ENCODE assay signal across 28 cellular contexts in the genomic region with DNA sequence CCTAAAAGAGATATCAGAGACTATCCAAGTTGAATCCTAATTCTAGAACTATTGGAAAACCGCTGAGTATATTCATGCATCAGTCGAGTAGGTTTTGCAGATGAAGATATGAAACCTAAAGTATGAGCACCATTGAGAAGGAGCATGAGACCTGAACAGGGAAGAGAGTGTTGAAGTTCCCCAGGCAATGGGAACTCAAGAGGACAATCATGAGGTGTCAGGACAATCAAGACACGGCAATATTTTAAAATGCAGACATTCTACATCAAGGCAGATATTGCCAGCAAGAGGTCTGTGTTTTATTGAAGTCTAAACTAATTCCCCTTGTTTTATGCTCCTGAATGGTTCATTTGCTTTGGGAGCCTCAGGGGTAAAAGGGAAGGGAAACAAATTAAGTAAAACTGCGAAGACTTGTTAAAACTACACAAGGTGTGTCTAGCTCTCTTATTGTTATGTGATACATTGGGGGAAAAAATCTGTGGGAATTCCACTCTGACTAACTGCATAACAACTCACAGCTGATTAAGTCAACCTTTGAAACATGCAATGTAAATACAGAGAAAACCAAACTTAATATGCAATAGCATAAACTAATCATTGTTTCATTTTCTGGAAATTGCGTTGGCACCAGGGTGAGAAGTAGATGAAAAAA.
DNase-seq lines count a peak whose midpoint lies in the region; ATAC-seq and TF ChIP-seq lines count a peak whose summit lies in the region.
"Had no signal": no experiment of that assay in that cellular context is flagged by ENCODE, and none has a peak within 500 bp of the region (broad histone marks: within the 10 kb centered on the region; RNA-seq: fewer than 3 reads in every experiment).

No MANE protein-coding gene starts in this region.

- H4K5ac ChIP-seq in H9 (ENCODE audit: insufficient read length, low read depth, low read length) = no peak overlapping the region

- H3K9me3 ChIP-seq in H9 (ENCODE audit: control insufficient read depth, low read depth, low read length) (no peaks in the 10 kb centered on the region), mammary epithelial cell (replicated peaks; ENCODE audit: insufficient read depth, low read length) (no peaks in the 10 kb centered on the region), hepatocyte (ENCODE audit: low read depth) (no peaks in the 10 kb centered on the region), mucosa of stomach (ENCODE audit: control insufficient read depth, low read length) (no peaks in the 10 kb centered on the region), prostate gland (no peaks in the 10 kb centered on the region)
- H3K9me3 ChIP-seq: right atrium auricular region, thyroid gland had no signal

- H3K27ac ChIP-seq in H9 (ENCODE audit: insufficient read length, low read depth, low read length) = no peak overlapping the region
- H3K27ac ChIP-seq in mammary epithelial cell (ENCODE audit: insufficient read depth, low read depth, low read length) = no peak overlapping the region
- H3K27ac ChIP-seq in hepatocyte = peak overlapping the region; percentile 69
- no peak overlapping the region for H3K27ac ChIP-seq in prostate gland
- H3K27ac ChIP-seq: neural progenitor cell, parathyroid adenoma, right atrium auricular region, thyroid gland had no signal

- H3T11ph ChIP-seq in H9 (ENCODE audit: low read length) = no peak overlapping the region

- peaks cover 38 to 41% of the 10 kb centered on the region in 2 experiments for H3K4me1 Mint-ChIP-seq in H9
- no peaks in the 10 kb centered on the region for H3K4me1 Mint-ChIP-seq in stimulated activated effector memory CD8-positive, alpha-beta T cell treated with anti-CD3 and anti-CD28 coated beads, Interleukin-12 subunit alpha, Interleukin-12 subunit beta, amount 100 ng/mL, for 72 hours
- H3K4me1 Mint-ChIP-seq: activated CD4-positive, alpha-beta memory T cell treated with anti-CD3 and anti-CD28 coated beads, Interleukin-2, amount 10 ng/mL, durations not matched to agents 7 days and 5 days; brain; CD4-positive, alpha-beta memory T cell had no signal

- no peak overlapping the region for H2BK5ac ChIP-seq in H9 (ENCODE audit: insufficient read length, low read length)

- no peak for TF ChIP-seq POLR2A in prostate gland (IDR thresholded peaks at IDR 0.05)

- intact Hi-C loops in mammary epithelial cell (cut with micrococcal nuclease) = no loop called here
- intact Hi-C loops in prostate gland (cut with DNase I) = no loop called here

- H3K4me2 ChIP-seq in H9 (ENCODE audit: insufficient read depth, insufficient read length, low read length) (no peak overlapping the region), mammary epithelial cell (ENCODE audit: insufficient read depth, low read depth, low read length) (no peak overlapping the region), hepatocyte (peak overlapping the region; percentile 61)
- H3K4me2 ChIP-seq: neural progenitor cell had no signal

- no peak overlapping the region for H2BK15ac ChIP-seq in H9 (ENCODE audit: low read depth, low read length)

- H3K14ac ChIP-seq in H9 (ENCODE audit: insufficient read depth, low read length) = no peak overlapping the region

- no peak overlapping the region for H2BK20ac ChIP-seq in H9 (ENCODE audit: low read depth, low read length, poor library complexity, severe bottlenecking)

- H3K4me3 Mint-ChIP-seq in H9 = no peak overlapping the region
- H3K4me3 Mint-ChIP-seq in stimulated activated effector memory CD8-positive, alpha-beta T cell treated with anti-CD3 and anti-CD28 coated beads, Interleukin-12 subunit alpha, Interleukin-12 subunit beta, amount 100 ng/mL, for 72 hours = no peak overlapping the region
- H3K4me3 Mint-ChIP-seq: activated CD4-positive, alpha-beta memory T cell treated with anti-CD3 and anti-CD28 coated beads, Interleukin-2, amount 10 ng/mL, durations not matched to agents 7 days and 5 days; activated naive CD4-positive, alpha-beta T cell treated with anti-CD3 and anti-CD28 coated beads for 36 hours; activated T-helper 1 cell treated with anti-CD3 and anti-CD28 coated beads, Interleukin-12 subunit alpha, Interleukin-12 subunit beta, Interleukin-2, Interleukin-4 antibody, amounts not matched to agents 30 ng/mL and 10 ng/mL and 1 ng/mL, durations not matched to agents 14 hours and 24 hours and 36 hours; brain; CD4-positive, alpha-beta memory T cell; neural progenitor cell; T-helper 2 cell treated with Interferon-gamma antibody and Interleukin-4, amounts not matched to agents 5 μg/mL and 100 μg/mL, for 36 hours had no signal

- H4K20me1 ChIP-seq in H9 (ENCODE audit: control insufficient read depth, insufficient read depth, insufficient read length) = no peaks in the 10 kb centered on the region
- H4K20me1 ChIP-seq in mammary epithelial cell (ENCODE audit: insufficient read depth, low read length) = no peaks in the 10 kb centered on the region
- no peaks in the 10 kb centered on the region for H4K20me1 ChIP-seq in hepatocyte (ENCODE audit: insufficient read depth, poor library complexity, severe bottlenecking)

- no TSS peak for BruUV-seq in mammary epithelial cell (replicated peaks; lab: Mats Ljungman, UMichigan)

- H3K4me1 ChIP-seq in H9 (ENCODE audit: insufficient read depth, low read length) = peaks cover 2% of the 10 kb centered on the region; the same call in 1 of the 2 replicates
- H3K4me1 ChIP-seq in mammary epithelial cell (ENCODE audit: insufficient read depth, low read length) = no peaks in the 10 kb centered on the region
- H3K4me1 ChIP-seq in hepatocyte (ENCODE audit: insufficient read depth) = peaks cover 4% of the 10 kb centered on the region
- peaks cover 14% of the 10 kb centered on the region for H3K4me1 ChIP-seq in mucosa of stomach (ENCODE audit: control insufficient read depth, insufficient read depth, low read length)
- no peaks in the 10 kb centered on the region for H3K4me1 ChIP-seq in prostate gland (replicated peaks)
- H3K4me1 ChIP-seq: parathyroid adenoma, right atrium auricular region, thyroid gland had no signal

- no peak overlapping the region for H3K56ac ChIP-seq in H9 (ENCODE audit: insufficient read length, low read depth, low read length)

- H3K27me3 Mint-ChIP-seq in H9 (ENCODE audit: low read depth) = no peaks in the 10 kb centered on the region
- H3K27me3 Mint-ChIP-seq: activated CD4-positive, alpha-beta memory T cell treated with anti-CD3 and anti-CD28 coated beads, Interleukin-2, amount 10 ng/mL, durations not matched to agents 7 days and 5 days; brain; CD4-positive, alpha-beta memory T cell had no signal

- H3K9ac ChIP-seq in H9 (ENCODE audit: extremely low read depth, insufficient read length, low read length) (no peak overlapping the region), mammary epithelial cell (ENCODE audit: insufficient read depth, low read length) (no peak overlapping the region), mucosa of stomach (ENCODE audit: low read length) (no peak overlapping the region)
- H3K9ac ChIP-seq: neural progenitor cell, parathyroid adenoma had no signal

- H4K91ac ChIP-seq in H9 (ENCODE audit: insufficient read length, low read depth, low read length) = no peak overlapping the region

- TF ChIP-seq CTCF in H9 (conservative IDR thresholded peaks at IDR 0.05) (no peak), mammary epithelial cell (conservative IDR thresholded peaks at IDR 0.05 in 1 of 2, IDR thresholded peaks at IDR 0.05 in 1 of 2; ENCODE audit: extremely low read depth in 1 of 2, insufficient read depth in 1 of 2, low read depth in 1 of 2, low read length in 2 of 2) (no peak), hepatocyte (IDR thresholded peaks at IDR 0.05; ENCODE audit: poor library complexity) (no peak), prostate gland (IDR thresholded peaks at IDR 0.05) (no peak)

- H2BK12ac ChIP-seq in H9 (ENCODE audit: insufficient read length, low read depth, low read length) = no peak overlapping the region

- no peaks in the 10 kb centered on the region; a peak in 1 of 5 replicates for H3K9me3 Mint-ChIP-seq in H9
- peaks cover 16% of the 10 kb centered on the region for H3K9me3 Mint-ChIP-seq in stimulated activated effector memory CD8-positive, alpha-beta T cell treated with anti-CD3 and anti-CD28 coated beads, Interleukin-12 subunit alpha, Interleukin-12 subunit beta, amount 100 ng/mL, for 72 hours
- H3K9me3 Mint-ChIP-seq: activated naive CD4-positive, alpha-beta T cell treated with anti-CD3 and anti-CD28 coated beads for 36 hours; activated T-helper 1 cell treated with anti-CD3 and anti-CD28 coated beads, Interleukin-12 subunit alpha, Interleukin-12 subunit beta, Interleukin-2, Interleukin-4 antibody, amounts not matched to agents 30 ng/mL and 10 ng/mL and 1 ng/mL, durations not matched to agents 14 hours and 24 hours and 36 hours; brain; T-helper 2 cell treated with Interferon-gamma antibody and Interleukin-4, amounts not matched to agents 5 μg/mL and 100 μg/mL, for 36 hours had no signal

- H3K18ac ChIP-seq in H9 (ENCODE audit: insufficient read length, low read depth, low read length) = no peak overlapping the region

- H3K23ac ChIP-seq in H9 (ENCODE audit: insufficient read length, low read depth, low read length) = no peak overlapping the region

- H3K79me2 ChIP-seq in H9 (ENCODE audit: insufficient read depth, low read length) (no peaks in the 10 kb centered on the region), mammary epithelial cell (ENCODE audit: insufficient read depth, low read length) (no peaks in the 10 kb centered on the region), hepatocyte (no peaks in the 10 kb centered on the region)
- H3K79me2 ChIP-seq: parathyroid adenoma had no signal

- no peaks in the 10 kb centered on the region for H3K79me1 ChIP-seq in H9 (ENCODE audit: insufficient read depth, low read depth, low read length, poor library complexity, severe bottlenecking)

- CTCF ChIA-PET in mammary epithelial cell (lab: Charles Lee; ENCODE audit: low non-redundant PET) = no interaction called here

- H3K4ac ChIP-seq in H9 (ENCODE audit: low read depth, low read length) = no peak overlapping the region

- H3K9me2 ChIP-seq in hepatocyte (replicated peaks; ENCODE audit: insufficient read depth) = no peaks in the 10 kb centered on the region

- H2BK120ac ChIP-seq in H9 (ENCODE audit: low read depth, low read length, poor library complexity, severe bottlenecking) = no peak overlapping the region

- peak overlapping the region; percentile 30 to 76 (median 58); a peak in 6 of 7 replicates for H3K27ac Mint-ChIP-seq in H9
- no peak overlapping the region for H3K27ac Mint-ChIP-seq in stimulated activated effector memory CD8-positive, alpha-beta T cell treated with anti-CD3 and anti-CD28 coated beads, Interleukin-12 subunit alpha, Interleukin-12 subunit beta, amount 100 ng/mL, for 72 hours
- H3K27ac Mint-ChIP-seq: activated CD4-positive, alpha-beta memory T cell treated with anti-CD3 and anti-CD28 coated beads, Interleukin-2, amount 10 ng/mL, durations not matched to agents 7 days and 5 days; activated naive CD4-positive, alpha-beta T cell treated with anti-CD3 and anti-CD28 coated beads for 36 hours; activated T-helper 1 cell treated with anti-CD3 and anti-CD28 coated beads, Interleukin-12 subunit alpha, Interleukin-12 subunit beta, Interleukin-2, Interleukin-4 antibody, amounts not matched to agents 30 ng/mL and 10 ng/mL and 1 ng/mL, durations not matched to agents 14 hours and 24 hours and 36 hours; brain; CD4-positive, alpha-beta memory T cell; neural progenitor cell; T-helper 2 cell treated with Interferon-gamma antibody and Interleukin-4, amounts not matched to agents 5 μg/mL and 100 μg/mL, for 36 hours had no signal

- no peak overlapping the region for H3K4me3 ChIP-seq in mammary epithelial cell (replicated peaks in 1 of 3; ENCODE audit: insufficient read depth in 1 of 3, low read depth in 2 of 3, low read length in 3 of 3)
- H3K4me3 ChIP-seq in hepatocyte = no peak overlapping the region
- H3K4me3 ChIP-seq in mucosa of stomach (ENCODE audit: low read length) = peak overlapping the region; percentile 18
- H3K4me3 ChIP-seq in prostate gland = no peak overlapping the region
- H3K4me3 ChIP-seq: neural progenitor cell, right atrium auricular region, thyroid gland had no signal

- H3K36me3 ChIP-seq in mammary epithelial cell (ENCODE audit: insufficient read depth, low read length) = no peaks in the 10 kb centered on the region
- H3K36me3 ChIP-seq in hepatocyte (replicated peaks; ENCODE audit: insufficient read depth, low read depth) = no peaks in the 10 kb centered on the region
- H3K36me3 ChIP-seq in mucosa of stomach (ENCODE audit: control insufficient read depth, insufficient read depth, low read length) = no peaks in the 10 kb centered on the region
- no peaks in the 10 kb centered on the region for H3K36me3 ChIP-seq in prostate gland
- H3K36me3 ChIP-seq: neural progenitor cell, right atrium auricular region, thyroid gland had no signal

- no peaks in the 10 kb centered on the region for H3K27me3 ChIP-seq in H9 (ENCODE audit: insufficient read depth, low read length)
- no peaks in the 10 kb centered on the region for H3K27me3 ChIP-seq in mammary epithelial cell (ENCODE audit: insufficient read depth, low read length)
- H3K27me3 ChIP-seq in hepatocyte = no peaks in the 10 kb centered on the region
- H3K27me3 ChIP-seq in mucosa of stomach (ENCODE audit: control insufficient read depth, insufficient read depth, low read length) = no peaks in the 10 kb centered on the region
- H3K27me3 ChIP-seq in prostate gland (replicated peaks; ENCODE audit: insufficient read depth) = no peaks in the 10 kb centered on the region
- H3K27me3 ChIP-seq: neural progenitor cell, right atrium auricular region, thyroid gland had no signal

- H3K36me3 Mint-ChIP-seq in H9 (ENCODE audit: insufficient read depth in 1 of 3, low read depth in 3 of 3) = peaks cover 0 to 2% (median 0%) of the 10 kb centered on the region in 3 experiments; a peak in 1 of 7 replicates
- H3K36me3 Mint-ChIP-seq in stimulated activated effector memory CD8-positive, alpha-beta T cell treated with anti-CD3 and anti-CD28 coated beads, Interleukin-12 subunit alpha, Interleukin-12 subunit beta, amount 100 ng/mL, for 72 hours = no peaks in the 10 kb centered on the region
- H3K36me3 Mint-ChIP-seq: brain; CD4-positive, alpha-beta memory T cell had no signal

- H3K23me2 ChIP-seq in H9 (ENCODE audit: insufficient read length, low read depth, low read length, poor library complexity, severe bottlenecking) = no peaks in the 10 kb centered on the region

- no peak overlapping the region for H4K8ac ChIP-seq in H9 (replicated peaks; ENCODE audit: insufficient read length, low read depth, low read length)

- dilution Hi-C loops in mammary epithelial cell (cut with HindIII; ENCODE audit: low sequenced_read_pairs) = no loop called here

- ATAC-seq in stimulated activated effector memory CD8-positive, alpha-beta T cell treated with anti-CD3 and anti-CD28 coated beads, Interleukin-12 subunit alpha, Interleukin-12 subunit beta, amount 100 ng/mL, for 72 hours = no peak
- ATAC-seq: Panc1 had no signal

- DNase-seq in H9 (no peak), mammary epithelial cell (peak; percentile 67), hepatocyte (ENCODE audit: low spot score) (no peak), NCI-H526 (lab: John Stamatoyannopoulos, UW) (no peak), prostate gland (ENCODE audit: low spot score) (no peak)
- no peak for DNase-seq in stimulated activated effector memory CD8-positive, alpha-beta T cell treated with anti-CD3 and anti-CD28 coated beads, Interleukin-12 subunit alpha, Interleukin-12 subunit beta, amount 100 ng/mL, for 72 hours (ENCODE audit: low spot score in 2 of 2)
- DNase-seq in activated CD4-positive, CD25-positive, alpha-beta regulatory T cell treated with anti-CD3 and anti-CD28 coated beads, Interleukin-2, amount 50 U/mL, for 72 hours = no peak
- DNase-seq: activated CD4-positive, alpha-beta memory T cell treated with anti-CD3 and anti-CD28 coated beads, Interleukin-2, amount 10 ng/mL, durations not matched to agents 7 days and 5 days; activated CD8-positive, alpha-beta memory T cell treated with anti-CD3 and anti-CD28 coated beads, Interleukin-2, amount 50 U/mL, for 4 hours; activated naive CD4-positive, alpha-beta T cell treated with anti-CD3 and anti-CD28 coated beads for 36 hours; CD4-positive, alpha-beta memory T cell; DMS 273 treated with DMSO at 0.1 percent for 48 hours; EL; erythroblast; head of caudate nucleus; NCI-H1417 treated with DMSO at 0.1 percent for 48 hours; NCI-H2081; NCI-H524 treated with DMSO at 0.1 percent for 48 hours; SHP77; thyroid gland had no signal

- WGBS in H9 (ENCODE audit: extremely low coverage, insufficient read length, low lambda C conversion rate) = no CpG with 5 or more reads among the region's 5 CpGs
- 75% methylated on average over 4 of the region's 5 CpGs for WGBS in mammary epithelial cell (ENCODE audit: low coverage, missing lambda C conversion rate)
- 67% methylated on average over 5 of the region's 5 CpGs for WGBS in hepatocyte (ENCODE audit: low lambda C conversion rate, missing lambda C conversion rate)
- WGBS in prostate gland = 74% methylated on average over 5 of the region's 5 CpGs

- no peak overlapping the region for H2AK5ac ChIP-seq in H9 (ENCODE audit: insufficient read length, low read length)

- H2AFZ ChIP-seq in H9 (ENCODE audit: low read length) = no peak overlapping the region
- no peak overlapping the region for H2AFZ ChIP-seq in mammary epithelial cell (ENCODE audit: low read depth, low read length)
- no peak overlapping the region for H2AFZ ChIP-seq in hepatocyte
- H2AFZ ChIP-seq: neural progenitor cell, parathyroid adenoma had no signal

- in situ Hi-C loops in mammary epithelial cell (cut with MboI; ENCODE audit: low sequenced_read_pairs in 2 of 2) = no loop called here
